ENCODE assay signal across 27 cellular contexts in genomic region chr10:47412177-47412730, GRCh38. TPM values are rescaled to one million over a fixed set of nuclear protein-coding genes. Genes with fewer than 3 reads are reported as not detected.
"Had no signal": no experiment of that assay in that cellular context is flagged by ENCODE, and none has a peak within 500 bp of the region (broad histone marks: within the 10 kb centered on the region; RNA-seq: fewer than 3 reads in every experiment).

No MANE protein-coding gene starts in this region.

- H3K27ac ChIP-seq: coronary artery, esophagus muscularis mucosa, foreskin keratinocyte, gastroesophageal sphincter, heart left ventricle, left ventricle myocardium inferior, lower lobe of right lung, psoas muscle, stomach, thyroid gland had no signal

- H3K4me3 ChIP-seq: coronary artery, esophagus muscularis mucosa, gastroesophageal sphincter, heart left ventricle, left ventricle myocardium inferior, lower lobe of right lung, psoas muscle, smooth muscle cell, stomach, thyroid gland had no signal

- H3K36me3 ChIP-seq: esophagus muscularis mucosa, gastroesophageal sphincter, heart left ventricle, left ventricle myocardium inferior, lower lobe of right lung, stomach, thyroid gland had no signal

- DNase-seq: effector memory CD4-positive, alpha-beta T cell; foreskin keratinocyte; heart left ventricle; hippocampal formation; kidney glomerular epithelial cell; left colon; left ventricle myocardium inferior; lower lobe of right lung; naive thymus-derived CD8-positive, alpha-beta T cell; nephron progenitor cell; nucleus accumbens; psoas muscle; stimulated activated CD4-positive, alpha-beta T cell treated with anti-CD3 and anti-CD28 coated beads, Interleukin-12 subunit alpha, Interleukin-12 subunit beta, amount 100 ng/mL, for 4 hours; stimulated activated CD4-positive, alpha-beta T cell treated with anti-CD3 and anti-CD28 coated beads, Interleukin-2, amount 100 ng/mL, for 24 hours; stimulated activated CD4-positive, alpha-beta T cell treated with anti-CD3 and anti-CD28 coated beads, Interleukin-4, amount 100 ng/mL, for 24 hours; stimulated activated naive CD4-positive, alpha-beta T cell treated with Interleukin-2 at 50 U/mL for 16 hours; stomach; thyroid gland had no signal

- H3K9me3 ChIP-seq: esophagus muscularis mucosa, gastroesophageal sphincter, heart left ventricle, left ventricle myocardium inferior, lower lobe of right lung, psoas muscle, stomach, thyroid gland had no signal

- H3K4me1 ChIP-seq: esophagus muscularis mucosa, gastroesophageal sphincter, heart left ventricle, left ventricle myocardium inferior, lower lobe of right lung, psoas muscle, stomach, thyroid gland had no signal

- FAIRE-seq: endothelial cell of umbilical vein, islet of Langerhans had no signal

- ATAC-seq: foreskin keratinocyte; gastroesophageal sphincter; heart left ventricle; left colon; lower lobe of right lung; naive thymus-derived CD8-positive, alpha-beta T cell; psoas muscle; sciatic nerve; stimulated activated effector memory CD8-positive, alpha-beta T cell treated with anti-CD3 and anti-CD28 coated beads, Interleukin-12 subunit alpha, Interleukin-12 subunit beta, amount 100 ng/mL, for 72 hours had no signal

RNA-seq across cellular contexts. Expression of gene ZNF488, which starts 28.2 kb away (rescaled TPM):
- total RNA-seq: fibroblast of lung; naive thymus-derived CD8-positive, alpha-beta T cell had no signal
- polyA plus RNA-seq: naive thymus-derived CD8-positive, alpha-beta T cell; smooth muscle cell had no signal
